ENCODE assay signal across 1 cellular context in the genomic region with DNA sequence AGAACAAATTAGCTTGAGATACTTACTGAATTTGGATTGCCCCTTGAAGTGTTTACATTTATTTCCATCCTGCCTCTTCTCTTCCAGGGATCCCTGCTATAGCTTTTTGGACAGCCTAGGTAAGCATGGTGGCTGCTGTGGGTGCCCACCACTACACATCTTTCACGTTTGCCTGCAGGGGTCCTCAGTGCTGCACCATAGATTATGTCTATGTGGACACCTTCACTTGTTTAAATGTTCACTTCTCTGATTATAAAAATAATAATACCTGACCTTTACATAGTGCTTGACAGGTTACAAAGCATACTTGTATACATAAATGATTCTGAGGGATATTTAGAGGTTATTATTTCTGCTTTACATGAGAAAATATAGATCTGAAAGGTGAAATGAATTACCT.
TF ChIP-seq lines count a peak whose summit lies in the region.

No MANE protein-coding gene starts in this region.

TF ChIP-seq in GM12878, 131 proteins besides CTCF, POLR2A, EP300 and RAD21:
- TF ChIP-seq ZNF687 (IDR thresholded peaks at IDR 0.05) (no peak), SMC3 (IDR thresholded peaks at IDR 0.05; ENCODE audit: borderline replicate concordance, low read length) (peak; percentile 60; the same call in 1 of the 2 replicates)
